Comparison of ENCODE assay signal across 9 cellular contexts in the genomic region with DNA sequence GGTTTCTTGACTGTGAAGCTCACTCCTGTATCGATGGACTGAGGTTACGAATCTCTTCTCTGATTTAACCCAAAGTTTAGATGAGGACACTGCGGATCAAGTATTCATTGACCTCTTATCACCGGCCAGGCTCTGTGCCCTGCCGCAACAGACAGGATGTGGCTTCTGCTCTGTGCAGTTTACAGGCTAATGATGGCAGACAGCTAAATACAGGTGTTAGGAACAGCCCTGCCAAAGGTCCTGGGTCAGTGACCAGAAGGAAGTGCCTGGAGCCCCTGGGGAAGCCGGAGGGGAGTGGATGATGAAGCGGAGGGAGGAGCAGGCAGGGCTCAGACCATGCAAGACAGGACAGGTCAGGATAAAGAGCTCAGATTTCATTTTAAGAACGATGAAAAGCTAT. TPM values are rescaled to one million over a fixed set of nuclear protein-coding genes. Genes with fewer than 3 reads are reported as not detected.
DNase-seq lines count a peak whose midpoint lies in the region; ATAC-seq, FAIRE-seq and TF ChIP-seq lines count a peak whose summit lies in the region.
"Had no signal": no experiment of that assay in that cellular context is flagged by ENCODE, and none has a peak within 500 bp of the region (broad histone marks: within the 10 kb centered on the region; RNA-seq: fewer than 3 reads in every experiment).

No MANE protein-coding gene starts in this region.

- peak; percentile 22 for DNase-seq in GM19239 (ENCODE audit: insufficient read length, low spot score)
- DNase-seq in RCC 7860 (ENCODE audit: low spot score), result peak; percentile 25
- no peak for DNase-seq in natural killer cell treated with Interleukin-12 subunit alpha and Interleukin-12 subunit beta and Interleukin-15 and Interleukin-18, amount 100 ng/mL, for 72 hours (ENCODE audit: low spot score)
- DNase-seq in A673 (ENCODE audit: low spot score), result no peak
- DNase-seq in D341Med (ENCODE audit: low spot score), result no peak
- no peak for DNase-seq in hepatic stellate cell (ENCODE audit: low spot score)
- DNase-seq: NCI-H1105, T-helper 9 cell had no signal

- no TSS peak for BruUV-seq in A673 (replicated peaks; lab: Mats Ljungman, UMichigan)

- no peaks in the 10 kb centered on the region for H3K36me3 ChIP-seq in A673 (ENCODE audit: insufficient read depth, low read length, poor library complexity, severe bottlenecking)

- no peak overlapping the region for H3K4me3 ChIP-seq in A673 (ENCODE audit: low read depth, low read length, poor library complexity, severe bottlenecking)

- peak; percentile 51 for ATAC-seq in HG02885 (IDR thresholded peaks at IDR 0.05; ENCODE audit: poor library complexity, unreplicated experiment)
- peak; percentile 61 to 73 for ATAC-seq in natural killer cell treated with Interleukin-12 subunit alpha and Interleukin-12 subunit beta and Interleukin-15 and Interleukin-18, amount 100 ng/mL, for 72 hours

- H3K9me3 Mint-ChIP-seq in natural killer cell treated with Interleukin-12 subunit alpha and Interleukin-12 subunit beta and Interleukin-15 and Interleukin-18, amount 100 ng/mL, for 72 hours, result no peaks in the 10 kb centered on the region

- H3K27me3 Mint-ChIP-seq in natural killer cell treated with Interleukin-12 subunit alpha and Interleukin-12 subunit beta and Interleukin-15 and Interleukin-18, amount 100 ng/mL, for 72 hours, result peaks cover 0 to 2% of the 10 kb centered on the region in 2 donors

- H3K27ac Mint-ChIP-seq in natural killer cell treated with Interleukin-12 subunit alpha and Interleukin-12 subunit beta and Interleukin-15 and Interleukin-18, amount 100 ng/mL, for 72 hours, result peak overlapping the region; percentile 24 to 61

- FAIRE-seq in GM19239 (lab: Jason Lieb, UNC), result peak; percentile 72
- FAIRE-seq in RCC 7860 (lab: Jason Lieb, UNC), result no peak

- CTCF ChIA-PET in A673 (lab: Charles Lee), result no interaction called here

- no peaks in the 10 kb centered on the region for H3K4me1 ChIP-seq in A673 (ENCODE audit: insufficient read depth, low read length, poor library complexity, severe bottlenecking)

- H3K27ac ChIP-seq in A673 (ENCODE audit: low read depth, low read length, poor library complexity, severe bottlenecking), result no peak overlapping the region

- H3K27me3 ChIP-seq in A673 (replicated peaks; ENCODE audit: insufficient read depth, low read depth, low read length, poor library complexity), result no peaks in the 10 kb centered on the region

- peaks cover 32 to 36% of the 10 kb centered on the region in 2 donors for H3K4me1 Mint-ChIP-seq in natural killer cell treated with Interleukin-12 subunit alpha and Interleukin-12 subunit beta and Interleukin-15 and Interleukin-18, amount 100 ng/mL, for 72 hours (ENCODE audit: low read depth in 2 of 2)

- POLR2A ChIA-PET in A673 (lab: Charles Lee; ENCODE audit: low non-redundant PET), result interaction anchor here (1.0 kb wide), 1 partner anchor 45 kb away, joined by 3 read pairs; no protein-coding TSS in a partner anchor

- TF ChIP-seq CTCF in A673 (conservative IDR thresholded peaks at IDR 0.05; ENCODE audit: low read depth, low read length), result no peak

- peak overlapping the region; percentile 25 for H3K4me3 Mint-ChIP-seq in natural killer cell treated with Interleukin-12 subunit alpha and Interleukin-12 subunit beta and Interleukin-15 and Interleukin-18, amount 100 ng/mL, for 72 hours

- intact Hi-C loops in A673 (cut with micrococcal nuclease; ENCODE audit: unreplicated experiment), result loop anchor here (5.0 to 10.0 kb wide), 3 partner anchors 473 to 1047 kb away; a partner anchor contains a TSS

- H3K36me3 Mint-ChIP-seq in natural killer cell treated with Interleukin-12 subunit alpha and Interleukin-12 subunit beta and Interleukin-15 and Interleukin-18, amount 100 ng/mL, for 72 hours, result no peaks in the 10 kb centered on the region

- H3K9me3 ChIP-seq in A673 (ENCODE audit: low read depth, low read length, poor library complexity, severe bottlenecking), result no peaks in the 10 kb centered on the region

RNA-seq across cellular contexts. Expression of a gene that starts 44.4 kb away (rescaled TPM):
- total RNA-seq in natural killer cell treated with Interleukin-12 subunit alpha and Interleukin-12 subunit beta and Interleukin-15 and Interleukin-18, amount 100 ng/mL, for 72 hours, result 10 to 100 TPM; 65.5 to 72.6 TPM
- total RNA-seq in A673 (2021), result 83.8 and 90.4 TPM in 2 replicates

Comparison
In these comparisons a context has a peak if more than half of its experiments do, and no peak if none do; other contexts are left out.
1. DNase-seq: peak in GM19239 (single experiment) and RCC 7860 (single experiment); none in natural killer cell treated with Interleukin-12 subunit alpha and Interleukin-12 subunit beta and Interleukin-15 and Interleukin-18, amount 100 ng/mL, for 72 hours (single experiment), A673 (single experiment), D341Med (single experiment) and hepatic stellate cell (single experiment).